19 cellular contexts compared by ENCODE assay signal in the genomic region with DNA sequence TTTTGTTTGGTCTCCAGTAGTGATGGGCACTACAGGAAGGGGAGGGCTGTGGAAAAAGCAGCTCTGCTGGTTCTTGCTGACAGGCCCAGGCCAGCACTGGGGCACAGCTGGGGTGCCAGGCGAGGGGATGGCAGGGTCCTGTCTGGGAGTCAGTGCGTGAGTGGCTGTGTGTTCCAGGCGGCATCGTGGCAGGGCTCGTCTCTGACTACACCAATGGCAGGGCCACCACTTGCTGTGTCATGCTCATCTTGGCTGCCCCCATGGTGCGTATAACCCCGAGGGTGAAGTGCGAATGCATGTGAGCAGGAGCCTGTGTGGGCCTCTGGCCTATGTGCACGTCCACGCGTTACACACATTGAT. TPM values are rescaled to one million over a fixed set of nuclear protein-coding genes. Genes with fewer than 3 reads are reported as not detected.
DNase-seq lines count a peak whose midpoint lies in the region; ATAC-seq and TF ChIP-seq lines count a peak whose summit lies in the region.
"Had no signal": no experiment of that assay in that cellular context is flagged by ENCODE, and none has a peak within 500 bp of the region (broad histone marks: within the 10 kb centered on the region; RNA-seq: fewer than 3 reads in every experiment).

No MANE protein-coding gene starts in this region.

- TF ChIP-seq CTCF in RWPE2 (IDR thresholded peaks at IDR 0.05; ENCODE audit: poor library complexity, severe bottlenecking) (no peak), upper lobe of right lung (IDR thresholded peaks at IDR 0.05) (no peak)

- H3K36me3 Mint-ChIP-seq in activated CD8-positive, alpha-beta memory T cell treated with anti-CD3 and anti-CD28 coated beads, Interleukin-2, amount 10 ng/mL, durations not matched to agents 7 days and 5 days: no peaks in the 10 kb centered on the region

- H3K27me3 ChIP-seq in RWPE2 (ENCODE audit: insufficient read depth, poor library complexity, severe bottlenecking): no peaks in the 10 kb centered on the region
- H3K27me3 ChIP-seq in upper lobe of right lung: no peaks in the 10 kb centered on the region
- H3K27me3 ChIP-seq: BLaER1, SJCRH30 had no signal

- H3K9me3 ChIP-seq in RWPE2 (ENCODE audit: severe bottlenecking) (no peaks in the 10 kb centered on the region), upper lobe of right lung (no peaks in the 10 kb centered on the region)
- H3K9me3 ChIP-seq: BLaER1, SJCRH30 had no signal

- H3K9me3 Mint-ChIP-seq in activated CD8-positive, alpha-beta memory T cell treated with anti-CD3 and anti-CD28 coated beads, Interleukin-2, amount 10 ng/mL, durations not matched to agents 7 days and 5 days (ENCODE audit: low read depth): no peaks in the 10 kb centered on the region
- H3K9me3 Mint-ChIP-seq: CD8-positive, alpha-beta memory T cell; IgD-negative memory B cell had no signal

- peak overlapping the region; percentile 82 for H3K27ac ChIP-seq in RWPE2 (ENCODE audit: poor library complexity, severe bottlenecking)
- H3K27ac ChIP-seq in upper lobe of right lung: no peak overlapping the region
- H3K27ac ChIP-seq: BLaER1 had no signal

- CTCF ChIA-PET in activated CD8-positive, alpha-beta memory T cell treated with anti-CD3 and anti-CD28 coated beads, Interleukin-2, amount 10 ng/mL, durations not matched to agents 7 days and 5 days (lab: Charles Lee): no interaction called here

- no peaks in the 10 kb centered on the region for H3K27me3 Mint-ChIP-seq in activated CD8-positive, alpha-beta memory T cell treated with anti-CD3 and anti-CD28 coated beads, Interleukin-2, amount 10 ng/mL, durations not matched to agents 7 days and 5 days
- H3K27me3 Mint-ChIP-seq: IgD-negative memory B cell had no signal

- intact Hi-C loops in upper lobe of right lung (cut with DNase I): no loop called here

- DNase-seq in activated CD8-positive, alpha-beta memory T cell treated with anti-CD3 and anti-CD28 coated beads, Interleukin-2, amount 10 ng/mL, durations not matched to agents 7 days and 5 days: peak; percentile 33
- no peak for DNase-seq in activated CD8-positive, alpha-beta memory T cell treated with anti-CD3 and anti-CD28 coated beads, Interleukin-2, amount 50 U/mL, for 4 hours
- DNase-seq in RWPE2 (ENCODE audit: low spot score) (no peak), mesenteric fat pad (ENCODE audit: low spot score) (peak; percentile 85), upper lobe of right lung (peak; percentile 52), activated T-cell treated with anti-CD3 and anti-CD28 coated beads for 4 hours (no peak)
- DNase-seq: CD8-positive, alpha-beta memory T cell; DMS79 treated with DMSO at 0.1 percent for 48 hours; Kasumi-1; NCI-H1105 treated with DMSO at 0.1 percent for 48 hours; NCI-H1694 treated with DMSO at 0.1 percent for 48 hours; NCI-H345; NCI-H526 treated with DMSO at 0.1 percent for 48 hours; SJCRH30 had no signal

- H3K27ac Mint-ChIP-seq in activated CD8-positive, alpha-beta memory T cell treated with anti-CD3 and anti-CD28 coated beads, Interleukin-2, amount 10 ng/mL, durations not matched to agents 7 days and 5 days: no peak overlapping the region
- H3K27ac Mint-ChIP-seq: CD8-positive, alpha-beta memory T cell had no signal

- H3K4me1 ChIP-seq in RWPE2 (ENCODE audit: insufficient read depth, poor library complexity, severe bottlenecking): peaks cover 17% of the 10 kb centered on the region
- no peaks in the 10 kb centered on the region for H3K4me1 ChIP-seq in upper lobe of right lung

- H3K4me3 Mint-ChIP-seq in activated CD8-positive, alpha-beta memory T cell treated with anti-CD3 and anti-CD28 coated beads, Interleukin-2, amount 10 ng/mL, durations not matched to agents 7 days and 5 days: no peak overlapping the region
- H3K4me3 Mint-ChIP-seq: CD8-positive, alpha-beta memory T cell; IgD-negative memory B cell had no signal

- ATAC-seq in activated CD8-positive, alpha-beta memory T cell treated with anti-CD3 and anti-CD28 coated beads, Interleukin-2, amount 10 ng/mL, durations not matched to agents 7 days and 5 days: no peak
- no peak for ATAC-seq in RWPE2 (ENCODE audit: low read depth)
- no peak for ATAC-seq in upper lobe of right lung
- no peak for ATAC-seq in GM21381 (IDR thresholded peaks at IDR 0.05; ENCODE audit: unreplicated experiment)
- ATAC-seq in GM21529 (IDR thresholded peaks at IDR 0.05; ENCODE audit: unreplicated experiment): no peak

- no peak overlapping the region for H3K4me3 ChIP-seq in RWPE2 (ENCODE audit: severe bottlenecking)
- no peak overlapping the region for H3K4me3 ChIP-seq in upper lobe of right lung
- H3K4me3 ChIP-seq: BLaER1, SJCRH30 had no signal

- no peaks in the 10 kb centered on the region for H3K4me1 Mint-ChIP-seq in activated CD8-positive, alpha-beta memory T cell treated with anti-CD3 and anti-CD28 coated beads, Interleukin-2, amount 10 ng/mL, durations not matched to agents 7 days and 5 days
- H3K4me1 Mint-ChIP-seq: CD8-positive, alpha-beta memory T cell had no signal

- H3K36me3 ChIP-seq in RWPE2 (ENCODE audit: low read depth): peaks cover 37% of the 10 kb centered on the region
- H3K36me3 ChIP-seq in upper lobe of right lung: no peaks in the 10 kb centered on the region
- H3K36me3 ChIP-seq: BLaER1, SJCRH30 had no signal

RNA-seq across cellular contexts. Expression of a gene that starts 20.9 kb away (rescaled TPM):
- 1 to 10 TPM in 1 of 2 experiments, under 1 TPM in 1; 0.91 to 1.1 TPM for total RNA-seq in activated CD8-positive, alpha-beta memory T cell treated with anti-CD3 and anti-CD28 coated beads, Interleukin-2, amount 10 ng/mL, durations not matched to agents 7 days and 5 days
- total RNA-seq in mesenteric fat pad (17.5 TPM), upper lobe of right lung (25.1 TPM)
- total RNA-seq: G401 had no signal

RNA-seq across cellular contexts. Expression of a gene that starts 27.4 kb away (rescaled TPM):
- 10 to 100 TPM; 14.1 to 16.1 TPM for total RNA-seq in activated CD8-positive, alpha-beta memory T cell treated with anti-CD3 and anti-CD28 coated beads, Interleukin-2, amount 10 ng/mL, durations not matched to agents 7 days and 5 days
- total RNA-seq in mesenteric fat pad (24.6 TPM), upper lobe of right lung (19.0 TPM)

Comparison
In these comparisons a context has a peak if more than half of its experiments do, and no peak if none do; other contexts are left out.
1. DNase-seq: peak in activated CD8-positive, alpha-beta memory T cell treated with anti-CD3 and anti-CD28 coated beads, Interleukin-2, amount 10 ng/mL, durations not matched to agents 7 days and 5 days (single experiment), mesenteric fat pad (single experiment) and upper lobe of right lung (single experiment); none in activated CD8-positive, alpha-beta memory T cell treated with anti-CD3 and anti-CD28 coated beads, Interleukin-2, amount 50 U/mL, for 4 hours (single experiment), RWPE2 (single experiment) and activated T-cell treated with anti-CD3 and anti-CD28 coated beads for 4 hours (single experiment).